Comparison of ENCODE assay signal across 1 cellular context in the genomic region with DNA sequence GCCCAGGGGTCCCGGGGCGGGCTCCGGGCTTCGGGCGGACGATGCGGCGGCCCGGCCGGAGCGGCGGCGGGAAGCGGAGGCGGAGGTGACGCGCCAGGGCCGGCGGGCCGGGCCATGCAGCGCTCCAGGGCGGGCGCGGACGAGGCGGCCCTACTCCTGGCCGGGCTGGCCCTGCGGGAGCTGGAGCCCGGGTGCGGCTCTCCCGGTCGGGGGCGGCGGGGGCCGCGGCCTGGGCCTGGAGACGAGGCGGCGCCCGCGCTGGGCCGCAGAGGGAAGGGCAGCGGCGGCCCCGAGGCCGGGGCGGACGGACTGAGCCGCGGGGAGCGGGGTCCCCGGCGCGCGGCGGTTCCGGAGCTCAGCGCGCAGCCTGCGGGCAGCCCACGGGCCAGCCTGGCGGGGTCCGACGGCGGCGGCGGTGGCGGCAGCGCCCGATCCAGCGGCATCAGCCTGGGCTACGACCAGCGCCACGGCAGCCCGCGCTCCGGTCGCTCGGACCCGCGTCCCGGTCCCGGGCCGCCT.
TF ChIP-seq lines count a peak whose summit lies in the region.

No MANE protein-coding gene starts in this region.

TF ChIP-seq in IMR-90, 13 proteins besides CTCF, POLR2A, EP300 and RAD21 (continued from another document):
- TF ChIP-seq, protein P1, sequence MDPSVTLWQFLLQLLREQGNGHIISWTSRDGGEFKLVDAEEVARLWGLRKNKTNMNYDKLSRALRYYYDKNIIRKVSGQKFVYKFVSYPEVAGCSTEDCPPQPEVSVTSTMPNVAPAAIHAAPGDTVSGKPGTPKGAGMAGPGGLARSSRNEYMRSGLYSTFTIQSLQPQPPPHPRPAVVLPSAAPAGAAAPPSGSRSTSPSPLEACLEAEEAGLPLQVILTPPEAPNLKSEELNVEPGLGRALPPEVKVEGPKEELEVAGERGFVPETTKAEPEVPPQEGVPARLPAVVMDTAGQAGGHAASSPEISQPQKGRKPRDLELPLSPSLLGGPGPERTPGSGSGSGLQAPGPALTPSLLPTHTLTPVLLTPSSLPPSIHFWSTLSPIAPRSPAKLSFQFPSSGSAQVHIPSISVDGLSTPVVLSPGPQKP (IDR thresholded peaks at IDR 0.05; ENCODE audit: borderline replicate concordance, low read depth, low read length): no peak
- no peak for TF ChIP-seq MAZ (IDR thresholded peaks at IDR 0.05; ENCODE audit: borderline replicate concordance, low read depth, low read length)
- TF ChIP-seq RFX5 (IDR thresholded peaks at IDR 0.05; ENCODE audit: low read depth, low read length): no peak
- TF ChIP-seq CEBPB (IDR thresholded peaks at IDR 0.05; ENCODE audit: low read depth, low read length): no peak
